ENCODE assay signal across 20 cellular contexts in the genomic region with DNA sequence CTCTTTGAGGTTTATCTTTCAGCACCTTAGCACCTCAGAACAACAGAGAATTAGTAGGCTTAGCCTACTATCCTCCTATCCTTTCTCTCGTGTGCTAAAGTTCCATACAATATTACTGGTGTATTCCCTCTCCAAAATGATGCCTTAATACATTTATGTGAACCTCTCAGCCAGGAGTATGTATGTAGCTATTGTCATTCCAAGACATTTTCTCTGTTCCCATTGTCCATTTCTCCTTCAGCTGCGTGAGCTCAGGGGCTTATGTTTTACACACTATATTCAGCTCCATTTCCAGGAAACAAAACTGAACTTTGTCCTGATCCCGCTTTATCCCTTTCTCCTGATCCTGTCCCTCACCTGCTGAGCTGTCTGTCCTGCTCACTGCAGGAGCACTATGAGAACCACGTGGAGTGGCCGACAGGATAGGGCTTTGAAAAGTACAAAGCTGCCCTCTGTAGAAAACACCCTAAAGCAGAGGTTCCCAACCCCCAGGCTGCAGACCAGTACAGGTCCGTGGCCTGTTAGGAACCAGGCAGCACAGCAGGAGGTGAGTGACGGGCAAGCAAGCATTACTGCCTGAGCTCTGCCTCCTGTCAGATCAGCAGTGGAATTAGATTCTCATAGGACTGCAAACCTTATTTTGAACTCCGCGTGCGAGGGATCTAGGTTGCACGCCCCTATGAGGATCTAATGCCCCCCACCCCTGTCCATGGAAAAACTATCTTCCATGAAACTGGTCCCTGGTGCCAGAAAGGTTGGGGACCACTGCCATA. TPM values are rescaled to one million over a fixed set of nuclear protein-coding genes. Genes with fewer than 3 reads are reported as not detected.
DNase-seq lines count a peak whose midpoint lies in the region; ATAC-seq, FAIRE-seq and TF ChIP-seq lines count a peak whose summit lies in the region.
"Had no signal": no experiment of that assay in that cellular context is flagged by ENCODE, and none has a peak within 500 bp of the region (broad histone marks: within the 10 kb centered on the region; RNA-seq: fewer than 3 reads in every experiment).

No MANE protein-coding gene starts in this region.

- intact Hi-C loops in body of pancreas (cut with DNase I) (no loop called here), psoas muscle (cut with DNase I) (no loop called here)

- TF ChIP-seq POLR2A in body of pancreas (IDR thresholded peaks at IDR 0.05), result no peak

- 30 to 38% methylated on average over 5 to 11 of the region's 11 CpGs for WGBS in body of pancreas, 2 donors
- WGBS in psoas muscle, 3 donors, result 78 to 80% (median 78%) methylated on average over 11 of the region's 11 CpGs

- H3K4me1 ChIP-seq in body of pancreas (peaks cover 22% of the 10 kb centered on the region), psoas muscle (no peaks in the 10 kb centered on the region)

- no peak for TF ChIP-seq CTCF in 22Rv1 (IDR thresholded peaks at IDR 0.05)
- no peak for TF ChIP-seq CTCF in body of pancreas (IDR thresholded peaks at IDR 0.05)
- TF ChIP-seq CTCF in psoas muscle (IDR thresholded peaks at IDR 0.05), result no peak

- H3K36me3 ChIP-seq in body of pancreas (replicated peaks in 1 of 2; ENCODE audit: insufficient read depth in 1 of 2, low read depth in 2 of 2) (no peaks in the 10 kb centered on the region), psoas muscle (ENCODE audit: insufficient read depth in 1 of 2, low read depth in 1 of 2) (peaks cover 2 to 11% of the 10 kb centered on the region in 2 donors)

- H3K9me3 ChIP-seq in body of pancreas (no peaks in the 10 kb centered on the region), psoas muscle (no peaks in the 10 kb centered on the region)

- DNase-seq in HTR-8/SVneo (ENCODE audit: insufficient read length, low spot score) (no peak), body of pancreas (peak in 2 of 4 donors; percentile 18 to 35), mucosa of gallbladder (ENCODE audit: low spot score) (peak; percentile 25), NCI-H1048 (lab: John Stamatoyannopoulos, UW) (no peak), psoas muscle (no peak)
- no peak for DNase-seq in activated CD8-positive, alpha-beta memory T cell treated with anti-CD3 and anti-CD28 coated beads for 24 hours
- DNase-seq: activated CD4-positive, alpha-beta T cell treated with anti-CD3 and anti-CD28 coated beads for 1 hour; activated CD8-positive, alpha-beta memory T cell treated with anti-CD3 and anti-CD28 coated beads, Interleukin-2, amount 50 U/mL, for 4 hours; anterior cingulate cortex; DND-41; foreskin melanocyte; MM.1S; NCI-H2029 treated with DMSO at 0.1 percent for 48 hours; NCI-H510A; SIG-M5; stimulated activated naive CD4-positive, alpha-beta T cell treated with Interleukin-2 at 50 U/mL for 16 hours; trophoblast cell had no signal

- ATAC-seq in body of pancreas (no peak), psoas muscle (no peak), GM18870 (IDR thresholded peaks at IDR 0.05; ENCODE audit: unreplicated experiment) (no peak)

- H3K4me3 ChIP-seq in body of pancreas (no peak overlapping the region), psoas muscle (no peak overlapping the region)

- H3K27ac ChIP-seq in 22Rv1, result peak overlapping the region; percentile 87
- H3K27ac ChIP-seq in body of pancreas, result peak overlapping the region in 3 of 4 donors; percentile 10 to 40 (median 37)
- H3K27ac ChIP-seq in psoas muscle, result no peak overlapping the region

- H3K27me3 ChIP-seq in body of pancreas (no peaks in the 10 kb centered on the region), psoas muscle (ENCODE audit: insufficient read depth in 3 of 3, low read length in 2 of 3) (no peaks in the 10 kb centered on the region)

- FAIRE-seq in HTR-8/SVneo (lab: Jason Lieb, UNC), result peak; percentile 83
- FAIRE-seq: endothelial cell of umbilical vein had no signal

RNA-seq across cellular contexts. Expression of gene CENPV, which starts 55.7 kb away (rescaled TPM):
- total RNA-seq in body of pancreas (10 to 100 TPM; 13.7 to 77.8 TPM), mucosa of gallbladder (37.8 TPM), psoas muscle (10 to 100 TPM; 29.6 to 44.3 (median 34.1) TPM)
- polyA plus RNA-seq in psoas muscle, result 10 to 100 TPM; 36.5 to 68.3 (median 42.6) TPM
